In the genomic region with DNA sequence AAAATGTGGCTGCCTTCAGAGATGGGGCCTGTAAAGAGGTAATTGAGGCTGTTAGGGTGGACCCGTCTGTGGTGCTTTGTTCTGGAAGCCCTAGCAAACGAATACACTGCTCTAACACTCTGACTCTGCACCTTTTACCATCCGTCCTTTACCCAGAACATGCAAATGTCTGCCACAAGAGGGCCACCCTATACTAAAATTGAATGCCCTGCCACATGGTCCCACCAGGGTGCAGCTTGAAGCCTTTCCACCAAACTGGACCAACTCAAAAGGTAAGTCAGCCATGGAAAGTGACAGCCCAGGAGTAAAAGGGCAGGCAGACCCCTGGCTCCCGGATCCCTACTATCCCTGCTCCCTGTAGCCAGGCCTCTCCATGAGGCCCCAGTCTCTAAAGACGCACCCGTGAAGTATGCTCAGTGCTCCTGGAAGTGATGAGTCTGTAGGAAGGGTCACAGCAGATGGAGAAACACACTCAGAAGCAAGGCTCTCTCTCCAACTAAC, we compare ENCODE assay signal across 8 cellular contexts. TPM values are rescaled to one million over a fixed set of nuclear protein-coding genes. Genes with fewer than 3 reads are reported as not detected.
DNase-seq lines count a peak whose midpoint lies in the region; ATAC-seq and TF ChIP-seq lines count a peak whose summit lies in the region.

No MANE protein-coding gene starts in this region.

- POLR2A ChIA-PET in activated B cell treated with CpG ODN at 0.5 μM for 24 hours (lab: Charles Lee), result interaction anchor here (0.7 kb wide), 1 partner anchor 146 kb away, joined by 3 read pairs; no protein-coding TSS in a partner anchor

- H3K9me3 Mint-ChIP-seq in activated B cell treated with CpG ODN at 0.5 μM for 24 hours, result no peaks in the 10 kb centered on the region

- no peaks in the 10 kb centered on the region for H3K36me3 ChIP-seq in left lung

- no peaks in the 10 kb centered on the region for H3K36me3 Mint-ChIP-seq in activated B cell treated with CpG ODN at 0.5 μM for 24 hours (ENCODE audit: low read depth)

- TF ChIP-seq CTCF in activated B cell treated with CpG ODN at 0.5 μM for 24 hours (IDR thresholded peaks at IDR 0.05) (no peak), left lung (IDR thresholded peaks at IDR 0.05) (peak; percentile 83 to 91)

- no peaks in the 10 kb centered on the region for H3K9me3 ChIP-seq in left lung

- no peak overlapping the region for H3K4me3 ChIP-seq in left lung

- DNase-seq in AG20443 (ENCODE audit: low spot score), result peak; percentile 86
- peak; percentile 79 for DNase-seq in NCI-H345 (lab: John Stamatoyannopoulos, UW)
- peak; percentile 30 for DNase-seq in activated B cell treated with CpG ODN at 0.5 μM for 24 hours
- peak; percentile 56 for DNase-seq in central memory CD4-positive, alpha-beta T cell
- DNase-seq in left lung, result peak in 1 of 2 donors; percentile 65
- peak in 2 of 3 experiments; percentile 44 to 54 for DNase-seq in stimulated activated CD4-positive, alpha-beta T cell treated with anti-CD3 and anti-CD28 coated beads, TNF-alpha, amount 100 ng/mL, for 24 hours (ENCODE audit: low read depth in 3 of 3)

- intact Hi-C loops in activated B cell treated with CpG ODN at 0.5 μM for 24 hours (cut with micrococcal nuclease), result loop anchor here (1.0 kb wide), 9 partner anchors 33 to 739 kb away; no protein-coding TSS in a partner anchor
- intact Hi-C loops in left lung (cut with DNase I), result loop anchor here in 1 of 2 donors (10.0 kb wide), 1 partner anchor 78 kb away; no protein-coding TSS in a partner anchor

- ATAC-seq in GM18870 (IDR thresholded peaks at IDR 0.05; ENCODE audit: unreplicated experiment) (peak; percentile 88), HG03175 (IDR thresholded peaks at IDR 0.05; ENCODE audit: unreplicated experiment) (peak; percentile 84), activated B cell treated with CpG ODN at 0.5 μM for 24 hours (ENCODE audit: low read depth) (peak; percentile 92), left lung (peak; percentile 96)

- CTCF ChIA-PET in activated B cell treated with CpG ODN at 0.5 μM for 24 hours (lab: Charles Lee), result interaction anchor here (0.6 to 1.8 kb wide), 17 partner anchors 26 to 462 kb away, joined by 3 to 16 read pairs (median 5); partner anchors contain the start of gene DSTN

- H3K27me3 Mint-ChIP-seq in activated B cell treated with CpG ODN at 0.5 μM for 24 hours, result peaks cover 26% of the 10 kb centered on the region

- H3K4me1 ChIP-seq in left lung, result peaks cover 0 to 12% of the 10 kb centered on the region in 2 donors

- H3K27me3 ChIP-seq in left lung, result peaks cover 0 to 3% of the 10 kb centered on the region in 2 donors

- peaks cover 5% of the 10 kb centered on the region for H3K4me1 Mint-ChIP-seq in activated B cell treated with CpG ODN at 0.5 μM for 24 hours

- H3K27ac ChIP-seq in left lung, result no peak overlapping the region

- no peak overlapping the region for H3K27ac Mint-ChIP-seq in activated B cell treated with CpG ODN at 0.5 μM for 24 hours

- H3K4me3 Mint-ChIP-seq in activated B cell treated with CpG ODN at 0.5 μM for 24 hours, result no peak overlapping the region

RNA-seq across cellular contexts. Expression of gene BFSP1, which starts 5.8 kb away (rescaled TPM):
- total RNA-seq in activated B cell treated with CpG ODN at 0.5 μM for 24 hours (0.10 TPM in 1 of 2 replicates, not detected in the other), left lung (1 to 10 TPM; 1.9 TPM)

RNA-seq across cellular contexts. Expression of gene DSTN, which starts 32.9 kb away (rescaled TPM):
- 14.4 and 20.1 TPM in 2 replicates for total RNA-seq in activated B cell treated with CpG ODN at 0.5 μM for 24 hours
- 100 to 1,000 TPM; 504 to 551 TPM for total RNA-seq in left lung

Comparison
In these comparisons a context has a peak if more than half of its experiments do, and no peak if none do; other contexts are left out.
1. RNA of gene DSTN, which starts 32.9 kb away (total RNA-seq): 504 to 551 TPM in left lung; 14.4 to 20.1 TPM in activated B cell treated with CpG ODN at 0.5 μM for 24 hours; every median in the first group is over 10 times any median in the second.
2. Peak in every context shown above with its lines, with median percentiles within 50 percentile points of each other: ATAC-seq.